Comparison of ENCODE assay signal across 30 cellular contexts in genomic region chr4:122481766-122482405, GRCh38. TPM values are rescaled to one million over a fixed set of nuclear protein-coding genes. Genes with fewer than 3 reads are reported as not detected.
A peak's percentile ranks its signal among the peaks of the same experiment; 100 is the strongest.
DNase-seq lines count a peak whose midpoint lies in the region; ATAC-seq, FAIRE-seq and TF ChIP-seq lines count a peak whose summit lies in the region.
"Had no signal": no experiment of that assay in that cellular context is flagged by ENCODE, and none has a peak within 500 bp of the region (broad histone marks: within the 10 kb centered on the region; RNA-seq: fewer than 3 reads in every experiment).

No MANE protein-coding gene starts in this region.

- H2BK15ac ChIP-seq in mesenchymal stem cell (ENCODE audit: low read depth, poor library complexity, severe bottlenecking): no peak overlapping the region

- H2AFZ ChIP-seq in K562 (ENCODE audit: low read depth, low read length): peak overlapping the region; percentile 80
- no peak overlapping the region for H2AFZ ChIP-seq in mesenchymal stem cell (ENCODE audit: low read depth, low read length)

- H4K20me1 ChIP-seq in K562 (replicated peaks; ENCODE audit: control insufficient read depth, insufficient read depth, low read length): no peaks in the 10 kb centered on the region

- H3K36me3 ChIP-seq in K562 (ENCODE audit: control insufficient read depth, insufficient read depth, low read length): peaks cover 3% of the 10 kb centered on the region; the same call in 2 of the 3 replicates
- H3K36me3 ChIP-seq in mesenchymal stem cell (ENCODE audit: control insufficient read depth in 1 of 2, insufficient read depth in 2 of 2, low read depth in 1 of 2, low read length in 2 of 2): no peaks in the 10 kb centered on the region
- no peaks in the 10 kb centered on the region for H3K36me3 ChIP-seq in adrenal gland (replicated peaks in 1 of 2)
- no peaks in the 10 kb centered on the region for H3K36me3 ChIP-seq in H7 (replicated peaks; ENCODE audit: control insufficient read depth, insufficient read depth, low read length)
- H3K36me3 ChIP-seq: heart right ventricle, lower lobe of right lung, pancreas had no signal

- no peak overlapping the region for H4K91ac ChIP-seq in mesenchymal stem cell (ENCODE audit: low read length)

- no peak overlapping the region for H3K18ac ChIP-seq in mesenchymal stem cell (ENCODE audit: low read depth in 1 of 2, low read length in 2 of 2)

- FAIRE-seq in K562 (lab: Jason Lieb, UNC): no peak
- FAIRE-seq: A549, endothelial cell of umbilical vein, GM12892, pancreas had no signal

- no peaks in the 10 kb centered on the region for H3K79me2 ChIP-seq in K562 (ENCODE audit: control insufficient read depth, insufficient read depth, low read length)

- H3K27ac ChIP-seq in K562 (ENCODE audit: extremely low read depth, low read depth, low read length): peak overlapping the region; percentile 63; the same call in 1 of the 3 replicates
- H3K27ac ChIP-seq in mesenchymal stem cell (ENCODE audit: low read length, poor library complexity, severe bottlenecking): no peak overlapping the region
- no peak overlapping the region for H3K27ac ChIP-seq in caudate nucleus (ENCODE audit: low read depth, low read length)
- no peak overlapping the region for H3K27ac ChIP-seq in adrenal gland
- H3K27ac ChIP-seq: A549, dorsolateral prefrontal cortex, foreskin keratinocyte, heart right ventricle, lower lobe of right lung, pancreas had no signal

- ATAC-seq in K562 (no peak), HG03135 (IDR thresholded peaks at IDR 0.05; ENCODE audit: unreplicated experiment) (no peak)
- ATAC-seq: A549, foreskin keratinocyte, heart right ventricle, lower lobe of right lung, pancreas, right cardiac atrium had no signal

- WGBS in K562 (ENCODE audit: insufficient coverage, low coverage, missing lambda C conversion rate): 48% methylated on average over 4 of the region's 4 CpGs
- 95% methylated on average over 4 of the region's 4 CpGs for WGBS in mesenchymal stem cell
- 70 to 74% (median 72%) methylated on average over 4 of the region's 4 CpGs for WGBS in adrenal gland, 4 donors

- peaks cover 3% of the 10 kb centered on the region; the same call in 1 of the 2 replicates for H3K9me3 ChIP-seq in K562 (replicated peaks; ENCODE audit: control insufficient read depth, insufficient read depth, low read depth, low read length)
- peaks cover 2% of the 10 kb centered on the region for H3K9me3 ChIP-seq in mesenchymal stem cell (ENCODE audit: control insufficient read depth, low read length)
- no peaks in the 10 kb centered on the region for H3K9me3 ChIP-seq in adrenal gland (replicated peaks in 1 of 3)
- H3K9me3 ChIP-seq: A549, lower lobe of right lung, pancreas had no signal

- no peak overlapping the region for H2BK12ac ChIP-seq in mesenchymal stem cell (ENCODE audit: low read length in 2 of 2)

- TF ChIP-seq CTCF in AG09309 (IDR thresholded peaks at IDR 0.05; ENCODE audit: control insufficient read depth, insufficient read depth, low read depth, low read length, missing control alignments) (no peak), K562 (IDR thresholded peaks at IDR 0.05 in 2 of 3, conservative IDR thresholded peaks at IDR 0.05 in 1 of 3; ENCODE audit: insufficient read depth in 2 of 3, low read depth in 1 of 3, low read length in 3 of 3) (no peak), adrenal gland (IDR thresholded peaks at IDR 0.05) (no peak)

- H3K4me2 ChIP-seq in K562 (ENCODE audit: insufficient read depth, low read length) (no peak overlapping the region), mesenchymal stem cell (ENCODE audit: low read length, poor library complexity, severe bottlenecking) (no peak overlapping the region)
- H3K4me2 ChIP-seq: A549 had no signal

- no peak overlapping the region for H2BK5ac ChIP-seq in mesenchymal stem cell (ENCODE audit: low read depth, low read length, poor library complexity, severe bottlenecking)

- H3K14ac ChIP-seq in mesenchymal stem cell (ENCODE audit: low read length in 2 of 2): no peak overlapping the region

- POLR2A ChIA-PET in K562 (lab: Yijun Ruan, JAX): interaction anchor here (1.6 kb wide), 1 partner anchor 19 kb away, joined by 4 read pairs; no protein-coding TSS in a partner anchor

- H3K4me1 ChIP-seq in K562 (replicated peaks in 1 of 2; ENCODE audit: control insufficient read depth in 2 of 2, insufficient read depth in 2 of 2, low read length in 2 of 2) (peaks cover 0 to 28% of the 10 kb centered on the region in 2 experiments; a peak in 3 of 5 replicates), mesenchymal stem cell (ENCODE audit: control insufficient read depth, insufficient read depth, low read depth, low read length) (no peaks in the 10 kb centered on the region), adrenal gland (replicated peaks in 1 of 2) (no peaks in the 10 kb centered on the region)
- H3K4me1 ChIP-seq: A549, foreskin keratinocyte, heart right ventricle, lower lobe of right lung, pancreas had no signal

- no peak overlapping the region for H3K23ac ChIP-seq in mesenchymal stem cell (ENCODE audit: low read length in 2 of 2)

- H3K4me3 ChIP-seq in AG09309 (ENCODE audit: control insufficient read depth, low read depth, low read length) (no peak overlapping the region), K562 (no peak overlapping the region), mesenchymal stem cell (ENCODE audit: insufficient read depth in 1 of 2, low read depth in 1 of 2, low read length in 2 of 2) (peak overlapping the region in 1 of 2 experiments; percentile 8), adrenal gland (no peak overlapping the region), H7 (ENCODE audit: insufficient read depth, low read depth, low read length) (no peak overlapping the region)
- H3K4me3 ChIP-seq: A549, dorsolateral prefrontal cortex, heart right ventricle, lower lobe of right lung, pancreas had no signal

- intact Hi-C loops in K562 (cut with micrococcal nuclease) (no loop called here), adrenal gland (cut with DNase I) (no loop called here)

- no peaks in the 10 kb centered on the region for H3K79me1 ChIP-seq in mesenchymal stem cell (replicated peaks; ENCODE audit: low read length, poor library complexity, severe bottlenecking)

- TF ChIP-seq RAD21 in K562 (CRISPR knock-in tag; conservative IDR thresholded peaks at IDR 0.05 in 1 of 2, IDR thresholded peaks at IDR 0.05 in 1 of 2): no peak

- no peak overlapping the region for H2AK5ac ChIP-seq in mesenchymal stem cell (ENCODE audit: low read length, severe bottlenecking)

- H3K9me1 ChIP-seq in K562 (ENCODE audit: control insufficient read depth, insufficient read depth, low read length): no peaks in the 10 kb centered on the region

- H2BK120ac ChIP-seq in mesenchymal stem cell (ENCODE audit: low read depth, low read length): no peak overlapping the region

- H3K27me3 ChIP-seq in K562 (ENCODE audit: control insufficient read depth in 2 of 2, insufficient read depth in 2 of 2, low read length in 2 of 2) (no peaks in the 10 kb centered on the region), mesenchymal stem cell (ENCODE audit: control insufficient read depth in 1 of 2, insufficient read depth in 1 of 2, low read length in 2 of 2) (no peaks in the 10 kb centered on the region), adrenal gland (no peaks in the 10 kb centered on the region), H7 (ENCODE audit: control insufficient read depth, insufficient read depth, low read length) (no peaks in the 10 kb centered on the region)
- H3K27me3 ChIP-seq: dorsolateral prefrontal cortex, foreskin keratinocyte, heart right ventricle, pancreas had no signal

- DNase-seq in AG09309 (ENCODE audit: low read depth) (peak; percentile 53), HS-5 (ENCODE audit: low read depth) (peak; percentile 5), K562 (ENCODE audit: extremely low read depth in 1 of 4, low spot score in 3 of 4) (no peak), mesenchymal stem cell (peak; percentile 24), caudate nucleus (lab: John Stamatoyannopoulos, UW) (no peak), adrenal gland (no peak), H7 (no peak)
- DNase-seq: activated CD4-positive, alpha-beta memory T cell treated with anti-CD3 and anti-CD28 coated beads, Interleukin-2, amount 10 ng/mL, durations not matched to agents 7 days and 5 days; activated CD4-positive, alpha-beta T cell treated with anti-CD3 and anti-CD28 coated beads for 1 hour; C1 segment of cervical spinal cord; cerebellar nuclear complex; dorsolateral prefrontal cortex; foreskin keratinocyte; heart right ventricle; lower lobe of right lung; NCI-H1105 treated with DMSO at 0.1 percent for 48 hours; NCI-H2029 treated with DMSO at 0.1 percent for 48 hours; NCI-H2227 treated with DMSO at 0.1 percent for 48 hours; NCI-H69; nephron progenitor cell; pancreas; right cardiac atrium; RPMI8226; stimulated activated CD4-positive, alpha-beta T cell treated with anti-CD3 and anti-CD28 coated beads, Interleukin-2, amount 100 ng/mL, for 48 hours had no signal

- no TSS peak for BruUV-seq in K562 (replicated peaks; lab: Mats Ljungman, UMichigan)

- CTCF ChIA-PET in K562 (lab: Yijun Ruan, JAX; ENCODE audit: low intra/inter-chr PET ratio): no interaction called here

- in situ Hi-C loops in K562 (cut with MboI): no loop called here

- no peak overlapping the region for H4K8ac ChIP-seq in mesenchymal stem cell (ENCODE audit: low read length)

- H3K9ac ChIP-seq in K562 (ENCODE audit: insufficient read depth in 1 of 2, low read depth in 2 of 2, low read length in 2 of 2) (no peak overlapping the region), mesenchymal stem cell (ENCODE audit: low read length) (no peak overlapping the region)

- TF ChIP-seq POLR2A in K562 (conservative IDR thresholded peaks at IDR 0.05): no peak
- TF ChIP-seq POLR2A in adrenal gland (IDR thresholded peaks at IDR 0.05): no peak

- H3K4ac ChIP-seq in mesenchymal stem cell (ENCODE audit: low read depth in 1 of 2, low read length in 2 of 2): no peak overlapping the region

- no peak for TF ChIP-seq EP300 in K562 (IDR thresholded peaks at IDR 0.05; ENCODE audit: low read length)

RNA-seq across cellular contexts. Expression of gene IL2, which starts 25.4 kb away (rescaled TPM):
- not detected in 2 replicates for total RNA-seq in K562 (2011; cell fraction: chromatin; rRNA removed; ENCODE audit: low replicate concordance)
- not detected in 2 replicates for total RNA-seq in K562 (2011; cell fraction: nucleolus; rRNA removed)
- total RNA-seq in K562 (2011; cell fraction: nucleoplasm; rRNA removed): not detected in 2 replicates
- total RNA-seq in K562 (2014; rRNA removed) (not detected in 2 replicates), K562 (2014; rRNA removed; fragmentation: Illumina TruSeq; extraction: Trizol) (not detected in 2 replicates), K562 (2015; rRNA removed; fragmentation: Illumina TruSeq; extraction: Trizol) (not detected in 2 replicates), K562 (2021) (0.89 and 1.6 TPM in 2 replicates), adrenal gland (1 to 10 TPM in 2 of 8 donors, not detected in 6; 1.1 to 1.2 TPM)
- polyA plus RNA-seq in K562 (2011; rRNA removed) (not detected in 2 replicates), K562 (2014; fragmentation: Illumina TruSeq; extraction: Trizol) (not detected in 2 replicates), K562 (2014; fragmentation: Nextera tagmentation; extraction: Ambion mirVana) (under 1 TPM in 1 of 2 experiments, not detected in 1; 0.11 TPM), K562 (2014; rRNA removed) (not detected in 2 replicates), adrenal gland (not detected)
- not detected in 2 replicates for polyA plus RNA-seq in K562 (2011; cell fraction: cytosol; rRNA removed)
- not detected in 2 replicates for polyA plus RNA-seq in K562 (2011; cell fraction: nucleus; rRNA removed)
- polyA plus RNA-seq in K562 (2012): not detected in 2 replicates
- not detected in 2 replicates for polyA minus RNA-seq in K562 (2011; rRNA and poly(A)+ RNA removed)
- polyA minus RNA-seq in K562 (2011; cell fraction: cytosol; rRNA and poly(A)+ RNA removed): not detected in 2 replicates
- not detected in 2 replicates for polyA minus RNA-seq in K562 (2011; cell fraction: nucleus; rRNA and poly(A)+ RNA removed)
- polyA plus RNA-seq in mesenchymal stem cell (2013, experiment 1 of 2): not detected
- polyA plus RNA-seq in mesenchymal stem cell (2013, experiment 2 of 2): not detected
- total RNA-seq in H7 (2014; rRNA removed; shearing (Covaris generic)): not detected in 2 replicates
- total RNA-seq: endothelial cell of umbilical vein, foreskin keratinocyte, heart right ventricle, lower lobe of right lung, MCF 10A, right cardiac atrium, subcutaneous adipose tissue had no signal
- polyA plus RNA-seq: A549, endothelial cell of umbilical vein, foreskin keratinocyte, heart right ventricle, pancreas, right cardiac atrium had no signal

Comparison
In these comparisons a context has a peak if more than half of its experiments do, and no peak if none do; other contexts are left out.
1. DNase-seq: peak in AG09309 (single experiment), HS-5 (single experiment) and mesenchymal stem cell (single experiment); none in K562 (0 of 4), caudate nucleus (0 of 61), adrenal gland (0 of 7) and H7 (single experiment).